ENCODE assay signal across 10 cellular contexts in the genomic region with DNA sequence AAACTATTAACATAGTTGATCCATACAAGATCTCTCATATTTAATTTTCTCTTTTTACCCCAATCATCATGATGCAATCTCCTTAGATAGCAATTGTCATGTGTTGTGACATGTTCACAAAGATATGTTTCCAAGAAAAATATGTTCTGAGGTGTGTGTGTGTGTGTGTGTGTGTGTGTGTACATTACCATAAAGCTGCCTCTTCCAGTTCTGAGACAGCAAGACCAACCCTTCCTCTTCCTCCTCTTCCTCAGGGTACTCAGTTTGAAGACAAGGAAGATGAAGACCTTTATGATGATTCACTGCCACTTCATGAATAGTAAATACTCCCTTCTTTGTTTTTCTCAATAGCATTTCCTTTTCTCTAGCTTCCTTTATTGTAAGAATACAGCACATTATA.
"Had no signal": no experiment of that assay in that cellular context is flagged by ENCODE, and none has a peak within 500 bp of the region (broad histone marks: within the 10 kb centered on the region; RNA-seq: fewer than 3 reads in every experiment).

No MANE protein-coding gene starts in this region.

- H3K4me3 Mint-ChIP-seq: GM23338, H9, HFFc6 had no signal

- ATAC-seq: GM23338, HCT116 had no signal

- FAIRE-seq: H1, H54 had no signal

- H3K27ac Mint-ChIP-seq: GM23338, H9, HFFc6 had no signal

- H3K27ac ChIP-seq: GM23248 had no signal

- H3K4me1 ChIP-seq: HAP-1 had no signal

- H3K4me3 ChIP-seq: GM23248, GM23338, HAP-1 had no signal

- DNase-seq: GM23248, GOT3, H7, H9, HFFc6 had no signal

- H3K36me3 ChIP-seq: HAP-1 had no signal
